Comparison of ENCODE assay signal across 8 cellular contexts in the genomic region with DNA sequence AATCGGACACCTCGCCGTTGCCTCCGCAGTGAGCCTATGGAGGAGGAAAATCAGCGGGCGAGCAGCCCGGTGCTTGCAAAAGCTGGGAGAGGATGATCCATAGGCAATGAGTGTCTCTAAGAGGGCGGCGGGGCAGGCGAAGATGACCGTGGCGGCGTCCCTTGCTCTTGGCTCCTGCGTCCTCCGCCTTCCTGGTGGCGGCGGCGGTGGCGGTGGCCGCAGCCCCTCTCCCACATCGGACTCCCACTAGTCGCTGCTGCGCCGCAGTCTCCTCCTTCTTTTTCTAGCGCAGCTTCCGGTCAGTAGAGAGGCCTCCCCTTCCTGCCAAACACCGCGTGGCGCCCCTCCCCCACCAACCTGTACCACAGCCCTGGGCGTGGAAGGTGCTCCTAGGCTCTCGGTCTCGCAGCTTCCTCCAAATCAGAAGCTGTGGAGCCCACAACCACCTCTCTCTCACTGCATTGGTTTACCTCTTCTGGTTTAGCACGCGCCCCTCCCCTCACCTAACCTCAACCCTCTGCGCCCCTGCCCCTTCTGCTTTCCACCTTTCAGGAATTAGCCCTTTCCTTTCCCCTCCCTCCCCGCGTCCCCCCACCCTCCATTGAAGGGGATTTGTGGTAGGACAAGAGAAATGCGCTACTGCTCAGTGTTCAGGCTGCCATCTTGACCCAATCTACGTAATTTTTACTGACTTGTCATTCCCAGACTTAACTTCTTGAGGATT. TPM values are rescaled to one million over a fixed set of nuclear protein-coding genes. Genes with fewer than 3 reads are reported as not detected.
DNase-seq lines count a peak whose midpoint lies in the region; ATAC-seq and TF ChIP-seq lines count a peak whose summit lies in the region.

Gene SPIN3 (minus strand): TSS at position 271 of the 724 bp plus-strand sequence. CDS start 594 bp downstream, outside the sequence.

- no peak within 1 kb of the TSS for H3K56ac ChIP-seq in H9 (ENCODE audit: insufficient read length, low read depth, low read length)

- H3K4me1 Mint-ChIP-seq in H9 = peaks cover 13 to 20% of the 10 kb centered on the region in 2 experiments
- H3K4me1 Mint-ChIP-seq in T-helper 2 cell treated with Interferon-gamma antibody and Interleukin-4, amounts not matched to agents 5 μg/mL and 100 μg/mL, for 36 hours (ENCODE audit: low read depth) = peaks cover 30% of the 10 kb centered on the region

- peak; percentile 92 for ATAC-seq in aorta (ENCODE audit: low FRiP score)

- peak within 1 kb of the TSS; percentile 69 for H3K9ac ChIP-seq in H9 (ENCODE audit: extremely low read depth, insufficient read length, low read length)

- WGBS in H9 (ENCODE audit: extremely low coverage, insufficient read length, low lambda C conversion rate) = no CpG with 5 or more reads among the region's 39 CpGs
- 1 to 17% methylated on average over 38 to 39 of the region's 39 CpGs for WGBS in aorta, 2 donors

- TF ChIP-seq CTCF in H9 (conservative IDR thresholded peaks at IDR 0.05) (no peak), astrocyte of the cerebellum (IDR thresholded peaks at IDR 0.05; ENCODE audit: low read depth, low read length, missing control alignments) (no peak)

- H3K36me3 ChIP-seq in aorta (ENCODE audit: control insufficient read depth in 1 of 2, insufficient read depth in 2 of 2, low read length in 1 of 2) = no peaks in the 10 kb centered on the region

- H3K79me1 ChIP-seq in H9 (ENCODE audit: insufficient read depth, low read depth, low read length, poor library complexity, severe bottlenecking) = no peaks in the 10 kb centered on the region

- H3K4me1 ChIP-seq in H9 (ENCODE audit: insufficient read depth, low read length) (no peaks in the 10 kb centered on the region), aorta (ENCODE audit: control insufficient read depth in 1 of 2, insufficient read depth in 2 of 2, low read length in 2 of 2) (no peaks in the 10 kb centered on the region)

- no peak within 1 kb of the TSS for H2AK5ac ChIP-seq in H9 (ENCODE audit: insufficient read length, low read length)

- H3K4me3 ChIP-seq in astrocyte of the cerebellum (ENCODE audit: low read depth, low read length) (peak within 1 kb of the TSS; percentile 66), aorta (ENCODE audit: low read length in 2 of 2) (peak within 1 kb of the TSS; percentile 38 to 69)

- H4K8ac ChIP-seq in H9 (replicated peaks; ENCODE audit: insufficient read length, low read depth, low read length) = no peak within 1 kb of the TSS

- no peaks in the 10 kb centered on the region for H4K20me1 ChIP-seq in H9 (ENCODE audit: control insufficient read depth, insufficient read depth, insufficient read length)

- in situ Hi-C loops in astrocyte of the cerebellum (cut with HindIII; ENCODE audit: low sequenced_read_pairs) = no loop called here

- no peak within 1 kb of the TSS for H3T11ph ChIP-seq in H9 (ENCODE audit: low read length)

- peak within 1 kb of the TSS; percentile 89 to 91 for H3K4me3 Mint-ChIP-seq in H9
- H3K4me3 Mint-ChIP-seq in T-helper 2 cell treated with Interferon-gamma antibody and Interleukin-4, amounts not matched to agents 5 μg/mL and 100 μg/mL, for 36 hours = peak within 1 kb of the TSS; percentile 96

- peak within 1 kb of the TSS; percentile 18 for H3K14ac ChIP-seq in H9 (ENCODE audit: insufficient read depth, low read length)

- H2BK120ac ChIP-seq in H9 (ENCODE audit: low read depth, low read length, poor library complexity, severe bottlenecking) = no peak within 1 kb of the TSS

- H3K9me3 ChIP-seq in H9 (ENCODE audit: control insufficient read depth, low read depth, low read length) = peaks cover 8% of the 10 kb centered on the region
- H3K9me3 ChIP-seq in aorta (ENCODE audit: control insufficient read depth, low read length) = no peaks in the 10 kb centered on the region

- H3K4ac ChIP-seq in H9 (ENCODE audit: low read depth, low read length) = no peak within 1 kb of the TSS

- H3K27ac ChIP-seq in H9 (ENCODE audit: insufficient read length, low read depth, low read length) (no peak within 1 kb of the TSS), aorta (ENCODE audit: low read depth in 1 of 2, low read length in 2 of 2) (peak within 1 kb of the TSS in 1 of 2 donors; percentile 16)

- H3K23ac ChIP-seq in H9 (ENCODE audit: insufficient read length, low read depth, low read length) = no peak within 1 kb of the TSS

- H3K27me3 ChIP-seq in H9 (ENCODE audit: insufficient read depth, low read length) (no peaks in the 10 kb centered on the region), aorta (ENCODE audit: control insufficient read depth in 1 of 2, insufficient read depth in 2 of 2, low read length in 1 of 2) (no peaks in the 10 kb centered on the region)

- H3K36me3 Mint-ChIP-seq in H9 (ENCODE audit: insufficient read depth in 1 of 3, low read depth in 3 of 3) = peaks cover 34 to 46% (median 45%) of the 10 kb centered on the region in 3 experiments
- peaks cover 22% of the 10 kb centered on the region for H3K36me3 Mint-ChIP-seq in T-helper 2 cell treated with Interferon-gamma antibody and Interleukin-4, amounts not matched to agents 5 μg/mL and 100 μg/mL, for 36 hours (ENCODE audit: low read depth)

- H2BK12ac ChIP-seq in H9 (ENCODE audit: insufficient read length, low read depth, low read length) = no peak within 1 kb of the TSS

- no peaks in the 10 kb centered on the region for H3K27me3 Mint-ChIP-seq in H9 (ENCODE audit: low read depth)
- H3K27me3 Mint-ChIP-seq in T-helper 2 cell treated with Interferon-gamma antibody and Interleukin-4, amounts not matched to agents 5 μg/mL and 100 μg/mL, for 36 hours (ENCODE audit: low read depth) = no peaks in the 10 kb centered on the region

- peaks cover 8% of the 10 kb centered on the region for H3K23me2 ChIP-seq in H9 (ENCODE audit: insufficient read length, low read depth, low read length, poor library complexity, severe bottlenecking)

- no peak within 1 kb of the TSS for H2BK5ac ChIP-seq in H9 (ENCODE audit: insufficient read length, low read length)

- no peak within 1 kb of the TSS for H4K91ac ChIP-seq in H9 (ENCODE audit: insufficient read length, low read depth, low read length)

- intact Hi-C loops in aorta (cut with DNase I) = loop anchor here in 1 of 2 donors (10.0 kb wide), 1 partner anchor 431 kb away; the partner anchor contains the start of gene UBQLN2

- DNase-seq in GM04503 (ENCODE audit: low read depth) (peak; percentile 13), H9 (peak; percentile 92), NCI-H1105 (lab: John Stamatoyannopoulos, UW) (peak; percentile 86), astrocyte of the cerebellum (ENCODE audit: low read depth) (peak; percentile 24), hippocampal formation (lab: John Stamatoyannopoulos, UW) (peak; percentile 42 to 55), pulmonary artery endothelial cell (ENCODE audit: low read depth, low spot score) (peak; percentile 17), aorta (peak; percentile 85 to 91)
- peak; percentile 60 for DNase-seq in T-helper 2 cell treated with Interferon-gamma antibody and Interleukin-4, amounts not matched to agents 5 μg/mL and 100 μg/mL, for 36 hours (ENCODE audit: low spot score)

- H3K18ac ChIP-seq in H9 (ENCODE audit: insufficient read length, low read depth, low read length) = no peak within 1 kb of the TSS

- no peak within 1 kb of the TSS for H4K5ac ChIP-seq in H9 (ENCODE audit: insufficient read length, low read depth, low read length)

- no peak within 1 kb of the TSS for H2AFZ ChIP-seq in H9 (ENCODE audit: low read length)

- H2BK15ac ChIP-seq in H9 (ENCODE audit: low read depth, low read length) = no peak within 1 kb of the TSS

- H3K79me2 ChIP-seq in H9 (ENCODE audit: insufficient read depth, low read length) = no peaks in the 10 kb centered on the region

- peak within 1 kb of the TSS; percentile 67 for H3K4me2 ChIP-seq in H9 (ENCODE audit: insufficient read depth, insufficient read length, low read length)

- H3K9me3 Mint-ChIP-seq in H9 = peaks cover 61 to 69% of the 10 kb centered on the region in 2 experiments
- no peaks in the 10 kb centered on the region for H3K9me3 Mint-ChIP-seq in T-helper 2 cell treated with Interferon-gamma antibody and Interleukin-4, amounts not matched to agents 5 μg/mL and 100 μg/mL, for 36 hours

- H3K27ac Mint-ChIP-seq in H9 = peak within 1 kb of the TSS; percentile 97 to 98 (median 98)
- H3K27ac Mint-ChIP-seq in T-helper 2 cell treated with Interferon-gamma antibody and Interleukin-4, amounts not matched to agents 5 μg/mL and 100 μg/mL, for 36 hours = peak within 1 kb of the TSS; percentile 88

- no peak within 1 kb of the TSS for H2BK20ac ChIP-seq in H9 (ENCODE audit: low read depth, low read length, poor library complexity, severe bottlenecking)

RNA-seq across cellular contexts. Expression of gene SPIN3, which starts in this region (rescaled TPM):
- total RNA-seq in H9 (2021) = 23.3 and 23.5 TPM in 2 replicates
- 4.4 and 5.8 TPM in 2 replicates for total RNA-seq in pulmonary artery endothelial cell
- 10 to 100 TPM in 1 of 2 donors, 1 to 10 TPM in 1; 7.4 to 18.3 TPM for total RNA-seq in aorta
- 10 to 100 TPM in 1 of 2 donors, 1 to 10 TPM in 1; 9.5 to 10.5 TPM for polyA plus RNA-seq in aorta

Comparison
In these comparisons a context has a peak if more than half of its experiments do, and no peak if none do; other contexts are left out.
1. DNase-seq: peak in every context shown above with its lines; median percentile 92 in H9; 88 in aorta; 86 in NCI-H1105; 60 in T-helper 2 cell treated with Interferon-gamma antibody and Interleukin-4, amounts not matched to agents 5 μg/mL and 100 μg/mL, for 36 hours; 48 in hippocampal formation; 24 in astrocyte of the cerebellum; 17 in pulmonary artery endothelial cell; 13 in GM04503.